ENCODE assay signal across 25 cellular contexts in the genomic region with DNA sequence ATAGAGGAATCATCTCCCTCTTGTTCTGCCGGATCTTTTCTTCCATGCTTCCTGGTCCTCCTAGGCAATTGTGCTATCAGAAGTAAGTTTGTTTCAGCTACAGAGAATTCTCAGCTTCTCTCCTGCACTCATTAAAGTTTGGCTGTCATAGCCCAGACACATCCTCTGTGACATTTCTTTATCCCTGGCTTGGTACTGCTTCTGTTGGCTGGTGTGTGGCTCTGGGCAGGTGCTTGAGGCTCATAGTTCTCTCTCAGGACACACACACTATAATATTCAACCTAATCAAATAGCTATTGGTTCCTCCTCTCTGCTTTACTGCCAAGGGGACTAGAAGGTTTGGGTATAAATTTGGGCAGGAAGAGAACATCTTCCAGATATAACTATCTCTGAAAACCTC.
"Had no signal": no experiment of that assay in that cellular context is flagged by ENCODE, and none has a peak within 500 bp of the region (broad histone marks: within the 10 kb centered on the region; RNA-seq: fewer than 3 reads in every experiment).

No MANE protein-coding gene starts in this region.

- H3K4me3 ChIP-seq: hepatocyte, lung, neural progenitor cell, ovary, right atrium auricular region, skin epidermis, stomach, testis, transverse colon, upper lobe of left lung had no signal

- DNase-seq: head of caudate nucleus; naive thymus-derived CD8-positive, alpha-beta T cell; nephron progenitor cell; occipital lobe; ovary; stimulated activated CD4-positive, alpha-beta T cell treated with anti-CD3 and anti-CD28 coated beads, Interleukin-12 subunit alpha, Interleukin-12 subunit beta, amount 100 ng/mL, for 4 hours; stimulated activated CD4-positive, alpha-beta T cell treated with anti-CD3 and anti-CD28 coated beads, Interleukin-15, amount 100 ng/mL, for 24 hours; stimulated activated CD4-positive, alpha-beta T cell treated with anti-CD3 and anti-CD28 coated beads, Interleukin-2, amount 100 ng/mL, for 24 hours; stimulated activated CD4-positive, alpha-beta T cell treated with anti-CD3 and anti-CD28 coated beads, Interleukin-4, amount 100 ng/mL, for 1 hour; stimulated activated naive B cell treated with anti-CD40 and anti-IgM and Interleukin-4, amounts not matched to agents 10 μg/mL and 1 μg/mL and 100 μg/mL, for 72 hours; stimulated activated naive CD8-positive, alpha-beta T cell treated with anti-CD3 and anti-CD28 coated beads, Interleukin-15, Interleukin-2, amounts not matched to agents 100 U/mL and 50 U/mL, for 24 hours; stomach; testis; transverse colon; upper lobe of left lung had no signal

- H3K36me3 Mint-ChIP-seq: memory B cell; naive thymus-derived CD8-positive, alpha-beta T cell; neural progenitor cell; stimulated activated naive B cell treated with anti-CD40 and anti-IgM and Interleukin-4, amounts not matched to agents 10 μg/mL and 1 μg/mL and 100 μg/mL, for 72 hours had no signal

- H3K27ac ChIP-seq: hepatocyte, neural progenitor cell, neutrophil, ovary, skin epidermis, testis, transverse colon, upper lobe of left lung had no signal

- H3K4me1 ChIP-seq: testis had no signal

- H3K36me3 ChIP-seq: neural progenitor cell, neutrophil, ovary, right atrium auricular region, stomach, transverse colon, upper lobe of left lung had no signal

- H2AFZ ChIP-seq: hepatocyte, neural progenitor cell had no signal

- H3K27me3 Mint-ChIP-seq: progenitor cell of endocrine pancreas; stimulated activated naive B cell treated with anti-CD40 and anti-IgM and Interleukin-4, amounts not matched to agents 10 μg/mL and 1 μg/mL and 100 μg/mL, for 72 hours had no signal

- H3K9me3 Mint-ChIP-seq: memory B cell; naive thymus-derived CD8-positive, alpha-beta T cell; nephron progenitor cell; neural progenitor cell; stimulated activated naive B cell treated with anti-CD40 and anti-IgM and Interleukin-4, amounts not matched to agents 10 μg/mL and 1 μg/mL and 100 μg/mL, for 72 hours had no signal

- ATAC-seq: left lobe of liver; naive thymus-derived CD8-positive, alpha-beta T cell; sciatic nerve; stimulated activated naive B cell treated with anti-CD40 and anti-IgM and Interleukin-4, amounts not matched to agents 10 μg/mL and 1 μg/mL and 100 μg/mL, for 72 hours; stimulated activated naive CD8-positive, alpha-beta T cell treated with anti-CD3 and anti-CD28 coated beads, Interleukin-15, Interleukin-2, amounts not matched to agents 100 U/mL and 50 U/mL, for 24 hours had no signal

- H3K27ac Mint-ChIP-seq: memory B cell; naive thymus-derived CD8-positive, alpha-beta T cell; nephron progenitor cell; neural progenitor cell; progenitor cell of endocrine pancreas; stimulated activated naive B cell treated with anti-CD40 and anti-IgM and Interleukin-4, amounts not matched to agents 10 μg/mL and 1 μg/mL and 100 μg/mL, for 72 hours had no signal

- H3K9me3 ChIP-seq: neutrophil, ovary, right atrium auricular region, stomach, testis, transverse colon, upper lobe of left lung had no signal

- H3K4me1 Mint-ChIP-seq: memory B cell; naive thymus-derived CD8-positive, alpha-beta T cell; stimulated activated naive B cell treated with anti-CD40 and anti-IgM and Interleukin-4, amounts not matched to agents 10 μg/mL and 1 μg/mL and 100 μg/mL, for 72 hours had no signal

- H3K27me3 ChIP-seq: hepatocyte, neural progenitor cell, neutrophil, ovary, right atrium auricular region, stomach, testis, transverse colon, upper lobe of left lung had no signal

- H3K4me3 Mint-ChIP-seq: memory B cell; naive thymus-derived CD8-positive, alpha-beta T cell; nephron progenitor cell; neural progenitor cell; stimulated activated naive B cell treated with anti-CD40 and anti-IgM and Interleukin-4, amounts not matched to agents 10 μg/mL and 1 μg/mL and 100 μg/mL, for 72 hours had no signal

- H3K9ac ChIP-seq: neural progenitor cell had no signal

- H3K4me2 ChIP-seq: hepatocyte, neural progenitor cell had no signal
